1 cellular context compared by ENCODE assay signal in the genomic region with DNA sequence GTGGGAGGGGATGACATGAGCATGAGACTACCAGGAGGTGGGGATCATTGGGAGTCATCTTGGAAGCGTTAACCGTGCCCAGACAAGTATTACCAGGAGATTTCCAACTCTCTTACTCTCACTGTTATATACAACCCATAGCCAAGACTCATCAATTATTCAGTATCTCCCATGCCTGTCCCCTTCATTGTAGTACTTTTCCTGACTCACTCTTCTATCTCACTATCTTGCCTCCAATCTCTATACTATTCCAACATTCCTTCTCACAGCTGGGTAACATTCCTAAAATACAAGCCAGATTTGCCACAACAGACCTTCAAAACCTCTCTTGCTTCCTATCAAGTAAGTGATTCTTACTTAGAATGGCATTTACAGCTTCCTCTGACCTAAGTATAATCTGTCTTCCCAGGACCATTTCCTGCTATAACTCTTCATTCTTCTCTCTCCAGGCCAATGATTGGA.
TF ChIP-seq lines count a peak whose summit lies in the region.

No MANE protein-coding gene starts in this region.

TF ChIP-seq in SK-N-SH, 30 proteins besides CTCF, POLR2A, EP300 and RAD21 (continued from another document):
- peak; percentile 85 for TF ChIP-seq ZBTB33 (IDR thresholded peaks at IDR 0.05; ENCODE audit: borderline replicate concordance, low read depth)
- no peak for TF ChIP-seq RFX5 (IDR thresholded peaks at IDR 0.05; ENCODE audit: low read length)
- TF ChIP-seq JUND (IDR thresholded peaks at IDR 0.05), result peak; percentile 96
- no peak for TF ChIP-seq EZH2phosphoT487 (IDR thresholded peaks at IDR 0.05; ENCODE audit: borderline replicate concordance, low read depth)
- no peak for TF ChIP-seq RCOR1 (IDR thresholded peaks at IDR 0.05; ENCODE audit: low read length)
- TF ChIP-seq USF1 (IDR thresholded peaks at IDR 0.05; ENCODE audit: borderline replicate concordance, low read depth), result no peak
- TF ChIP-seq FOXM1 (IDR thresholded peaks at IDR 0.05; ENCODE audit: low read depth), result peak; percentile 92
- peak; percentile 98 for TF ChIP-seq TEAD4 (IDR thresholded peaks at IDR 0.05; ENCODE audit: borderline replicate concordance, insufficient read depth)
- peak; percentile 87 for TF ChIP-seq FOSL2 (IDR thresholded peaks at IDR 0.05; ENCODE audit: borderline replicate concordance, low read depth)
- TF ChIP-seq TAF1 (IDR thresholded peaks at IDR 0.05; ENCODE audit: borderline replicate concordance, low read depth, low read length), result peak; percentile 18; the same call in 1 of the 2 replicates
- no peak for TF ChIP-seq FOXJ3 (CRISPR knock-in tag; IDR thresholded peaks at IDR 0.05)
- TF ChIP-seq POLR2AphosphoS5 (IDR thresholded peaks at IDR 0.05; ENCODE audit: low read depth, low read length), result peak; percentile 87
- TF ChIP-seq SIN3A (IDR thresholded peaks at IDR 0.05; ENCODE audit: borderline replicate concordance, low read depth, low read length), result 0 out of 2 replicates have a peak, but pooled peaks have one; percentile 48
- TF ChIP-seq MAX (IDR thresholded peaks at IDR 0.05; ENCODE audit: low read depth), result peak; percentile 19; the same call in 1 of the 2 replicates
- TF ChIP-seq, protein P1, sequence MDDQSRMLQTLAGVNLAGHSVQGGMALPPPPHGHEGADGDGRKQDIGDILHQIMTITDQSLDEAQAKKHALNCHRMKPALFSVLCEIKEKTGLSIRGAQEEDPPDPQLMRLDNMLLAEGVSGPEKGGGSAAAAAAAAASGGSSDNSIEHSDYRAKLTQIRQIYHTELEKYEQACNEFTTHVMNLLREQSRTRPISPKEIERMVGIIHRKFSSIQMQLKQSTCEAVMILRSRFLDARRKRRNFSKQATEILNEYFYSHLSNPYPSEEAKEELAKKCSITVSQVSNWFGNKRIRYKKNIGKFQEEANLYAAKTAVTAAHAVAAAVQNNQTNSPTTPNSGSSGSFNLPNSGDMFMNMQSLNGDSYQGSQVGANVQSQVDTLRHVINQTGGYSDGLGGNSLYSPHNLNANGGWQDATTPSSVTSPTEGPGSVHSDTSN (IDR thresholded peaks at IDR 0.05), result peak; percentile 97
- peak; percentile 94 for TF ChIP-seq NFIC (IDR thresholded peaks at IDR 0.05; ENCODE audit: borderline replicate concordance)
